14 cellular contexts compared by ENCODE assay signal in the genomic region with DNA sequence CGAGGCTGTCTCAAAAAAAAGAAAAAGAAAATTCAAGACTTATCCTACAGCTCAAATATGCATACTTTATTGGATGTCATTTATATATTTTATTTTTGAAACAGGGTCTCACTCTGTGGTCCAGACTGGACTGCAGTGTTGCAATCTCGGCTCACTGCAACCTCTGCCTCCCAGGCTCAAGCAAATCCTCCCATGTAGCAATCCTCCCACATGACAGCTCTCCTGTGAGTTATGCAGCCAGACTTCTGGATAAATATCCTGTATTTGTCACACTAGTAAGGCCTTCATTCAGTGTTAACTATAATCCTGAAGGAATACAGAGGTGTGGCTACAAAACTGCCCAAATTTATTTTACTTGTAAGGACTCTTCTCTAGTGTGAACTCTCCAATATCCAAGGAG.
"Had no signal": no experiment of that assay in that cellular context is flagged by ENCODE, and none has a peak within 500 bp of the region (broad histone marks: within the 10 kb centered on the region; RNA-seq: fewer than 3 reads in every experiment).

No MANE protein-coding gene starts in this region.

- H3K9ac ChIP-seq: neural progenitor cell had no signal

- ATAC-seq: activated T-cell treated with anti-CD3 and anti-CD28 coated beads, Interleukin-2, amount 50 U/mL, for 72 hours; effector memory CD8-positive, alpha-beta T cell; heart right ventricle; pancreas had no signal

- H3K4me2 ChIP-seq: neural progenitor cell had no signal

- H2AFZ ChIP-seq: neural progenitor cell had no signal

- H3K27ac ChIP-seq: esophagus muscularis mucosa, heart right ventricle, neural progenitor cell, pancreas, thyroid gland, vagina had no signal

- DNase-seq: activated CD4-positive, alpha-beta memory T cell treated with anti-CD3 and anti-CD28 coated beads for 36 hours; activated CD8-positive, alpha-beta memory T cell treated with anti-CD3 and anti-CD28 coated beads, Interleukin-2, amount 50 U/mL, for 4 hours; activated T-cell treated with anti-CD3 and anti-CD28 coated beads, Interleukin-2, amount 50 U/mL, for 72 hours; effector memory CD8-positive, alpha-beta T cell; gastrocnemius medialis; heart right ventricle; kidney; pancreas; stimulated activated CD4-positive, alpha-beta T cell treated with anti-CD3 and anti-CD28 coated beads, Interleukin-15, amount 100 ng/mL, for 24 hours; T-helper 9 cell; thyroid gland had no signal

- H3K9me3 ChIP-seq: esophagus muscularis mucosa, gastrocnemius medialis, heart right ventricle, pancreas, thyroid gland, vagina had no signal

- H3K4me3 ChIP-seq: esophagus muscularis mucosa, gastrocnemius medialis, heart right ventricle, neural progenitor cell, pancreas, thyroid gland, vagina had no signal

- H3K27me3 ChIP-seq: esophagus muscularis mucosa, gastrocnemius medialis, heart right ventricle, neural progenitor cell, pancreas, thyroid gland, vagina had no signal

- H3K36me3 ChIP-seq: neural progenitor cell had no signal
